Comparison of ENCODE assay signal across 12 cellular contexts in genomic region chr3:46935989-46936620, GRCh38. TPM values are rescaled to one million over a fixed set of nuclear protein-coding genes. Genes with fewer than 3 reads are reported as not detected.
A peak's percentile ranks its signal among the peaks of the same experiment; 100 is the strongest.
DNase-seq lines count a peak whose midpoint lies in the region; ATAC-seq and TF ChIP-seq lines count a peak whose summit lies in the region.
"Had no signal": no experiment of that assay in that cellular context is flagged by ENCODE, and none has a peak within 500 bp of the region (broad histone marks: within the 10 kb centered on the region; RNA-seq: fewer than 3 reads in every experiment).

No MANE protein-coding gene starts in this region.

- TF ChIP-seq CTCF in heart right ventricle (IDR thresholded peaks at IDR 0.05): no peak
- TF ChIP-seq CTCF in brain microvascular endothelial cell (IDR thresholded peaks at IDR 0.05; ENCODE audit: low read depth, low read length, missing control alignments): no peak
- no peak for TF ChIP-seq CTCF in vagina (IDR thresholded peaks at IDR 0.05)

- DNase-seq in heart right ventricle: no peak
- no peak for DNase-seq in left ventricle myocardium superior
- DNase-seq in brain microvascular endothelial cell: no peak
- DNase-seq in vagina (ENCODE audit: extremely low spot score in 2 of 2): no peak
- no peak for DNase-seq in left lobe of liver (ENCODE audit: low spot score)
- DNase-seq in ecto neural progenitor cell (ENCODE audit: low spot score): no peak
- DNase-seq: activated T-cell treated with anti-CD3 and anti-CD28 coated beads for 4 hours; hippocampal formation; stimulated activated CD4-positive, alpha-beta T cell treated with anti-CD3 and anti-CD28 coated beads, Interleukin-2, amount 100 ng/mL, for 24 hours had no signal

- intact Hi-C loops in heart right ventricle (cut with DNase I) (no loop called here), left ventricle myocardium superior (cut with micrococcal nuclease) (no loop called here), vagina (cut with DNase I) (no loop called here)

- 74 to 80% methylated on average over 8 of the region's 8 CpGs for WGBS in heart right ventricle, 2 donors

- H3K27me3 ChIP-seq in heart right ventricle: no peaks in the 10 kb centered on the region
- no peaks in the 10 kb centered on the region for H3K27me3 ChIP-seq in brain microvascular endothelial cell (replicated peaks)
- H3K27me3 ChIP-seq in muscle layer of colon (ENCODE audit: control insufficient read depth in 1 of 2, insufficient read depth in 2 of 2, low read length in 2 of 2): no peaks in the 10 kb centered on the region
- no peaks in the 10 kb centered on the region for H3K27me3 ChIP-seq in vagina

- H3K9me3 ChIP-seq in heart right ventricle: no peaks in the 10 kb centered on the region
- H3K9me3 ChIP-seq in muscle layer of colon (ENCODE audit: low read length): no peaks in the 10 kb centered on the region
- no peaks in the 10 kb centered on the region for H3K9me3 ChIP-seq in vagina

- H3K4me3 ChIP-seq in heart right ventricle (no peak overlapping the region), brain microvascular endothelial cell (ENCODE audit: low read depth, low read length) (no peak overlapping the region), muscle layer of colon (ENCODE audit: low read depth in 1 of 2, low read length in 2 of 2) (no peak overlapping the region), vagina (no peak overlapping the region)

- H3K27ac ChIP-seq in heart right ventricle: peak overlapping the region; percentile 54 to 90 (median 80)
- peak overlapping the region; percentile 17 for H3K27ac ChIP-seq in brain microvascular endothelial cell
- H3K27ac ChIP-seq in muscle layer of colon (ENCODE audit: low read depth, low read length): peak overlapping the region; percentile 77
- H3K27ac ChIP-seq in vagina: peak overlapping the region; percentile 73
- H3K27ac ChIP-seq: C4-2B had no signal

- no peak overlapping the region for H3K9ac ChIP-seq in muscle layer of colon (ENCODE audit: low read length)

- TF ChIP-seq POLR2A in vagina (IDR thresholded peaks at IDR 0.05): no peak

- no peak for ATAC-seq in heart right ventricle
- no peak for ATAC-seq in left ventricle myocardium superior
- ATAC-seq in HG03095 (IDR thresholded peaks at IDR 0.05; ENCODE audit: unreplicated experiment): no peak
- no peak for ATAC-seq in left lobe of liver

- in situ Hi-C loops in brain microvascular endothelial cell (cut with HindIII; ENCODE audit: low pct_ligation_motif_present, low sequenced_read_pairs): no loop called here

- peaks cover 0 to 55% (median 17%) of the 10 kb centered on the region in 9 donors for H3K36me3 ChIP-seq in heart right ventricle
- H3K36me3 ChIP-seq in brain microvascular endothelial cell (replicated peaks): peaks cover 10% of the 10 kb centered on the region
- H3K36me3 ChIP-seq in muscle layer of colon (ENCODE audit: insufficient read depth, low read length): peaks cover 35% of the 10 kb centered on the region
- H3K36me3 ChIP-seq in vagina: peaks cover 0 to 33% of the 10 kb centered on the region in 2 donors

- peaks cover 38 to 98% (median 88%) of the 10 kb centered on the region in 9 donors for H3K4me1 ChIP-seq in heart right ventricle
- H3K4me1 ChIP-seq in muscle layer of colon (ENCODE audit: insufficient read depth, low read length): peaks cover 67% of the 10 kb centered on the region
- peaks cover 62% of the 10 kb centered on the region for H3K4me1 ChIP-seq in vagina

RNA-seq across cellular contexts. Expression of gene CCDC12, which starts 40.4 kb away (rescaled TPM):
- total RNA-seq in heart right ventricle: 10 to 100 TPM; 28.8 to 39.9 (median 33.3) TPM
- polyA plus RNA-seq in heart right ventricle: 100 to 1,000 TPM in 1 of 2 donors, 10 to 100 TPM in 1; 86.1 to 137 TPM
- total RNA-seq in left ventricle myocardium superior: 29.6 TPM
- 55.5 TPM for total RNA-seq in vagina
- 19.3 TPM for total RNA-seq in left lobe of liver

RNA-seq across cellular contexts. Expression of gene NBEAL2, which starts 43.4 kb away (rescaled TPM):
- total RNA-seq in heart right ventricle (10 to 100 TPM in 7 of 10 donors, 1 to 10 TPM in 3; 7.6 to 23.1 (median 10.8) TPM), left ventricle myocardium superior (11.4 TPM), vagina (227 TPM), left lobe of liver (12.2 TPM)
- 10 to 100 TPM; 44.0 to 51.1 TPM for polyA plus RNA-seq in heart right ventricle

RNA-seq across cellular contexts. Expression of gene PTH1R, which starts 58.6 kb away (rescaled TPM):
- 10 to 100 TPM in 2 of 10 donors, 1 to 10 TPM in 8; 1.5 to 18.5 (median 3.0) TPM for total RNA-seq in heart right ventricle
- polyA plus RNA-seq in heart right ventricle: 10 to 100 TPM; 12.8 to 89.8 TPM
- total RNA-seq in left ventricle myocardium superior: 13.0 TPM
- total RNA-seq in vagina: 13.0 TPM
- 24.6 TPM for total RNA-seq in left lobe of liver

Comparison
In these comparisons a context has a peak if more than half of its experiments do, and no peak if none do; other contexts are left out.
1. H3K27ac ChIP-seq: peak in every context shown above with its lines; median percentile 80 in heart right ventricle; 77 in muscle layer of colon; 73 in vagina; 17 in brain microvascular endothelial cell.